ENCODE assay signal across 21 cellular contexts in the genomic region with DNA sequence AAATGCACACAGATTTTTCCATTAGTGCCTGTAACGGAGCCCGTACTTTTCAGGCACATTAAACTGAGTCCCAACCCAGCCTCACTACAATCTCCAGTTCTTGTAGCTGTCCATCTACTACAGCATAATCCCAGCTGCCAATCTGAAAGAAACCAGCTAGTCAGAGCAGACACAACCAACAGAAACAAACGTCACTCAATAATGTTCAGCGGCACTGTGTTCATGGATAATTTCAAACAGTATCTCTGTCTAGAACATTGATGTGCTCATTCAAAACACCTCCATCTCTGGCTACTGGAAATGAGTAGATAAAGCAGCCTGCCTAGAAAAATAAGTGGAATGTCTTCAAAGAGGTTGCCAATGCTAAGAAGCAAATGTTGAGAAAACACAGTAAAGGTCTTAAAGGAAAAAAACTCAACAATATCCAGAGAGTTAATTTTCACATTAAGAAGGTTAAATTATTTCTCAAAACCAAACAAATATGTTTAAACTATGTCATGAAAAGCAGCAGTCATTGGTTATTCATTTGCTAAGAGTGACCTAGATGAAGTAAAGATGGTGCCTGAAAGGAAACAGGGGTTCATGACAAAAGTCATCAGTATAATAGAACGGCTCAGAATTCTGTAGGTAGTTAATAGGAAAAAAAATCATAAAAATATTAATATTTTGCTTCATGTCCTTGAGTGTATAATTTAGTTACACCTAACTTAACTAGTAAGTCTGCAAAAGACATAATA.
"Had no signal": no experiment of that assay in that cellular context is flagged by ENCODE, and none has a peak within 500 bp of the region (broad histone marks: within the 10 kb centered on the region; RNA-seq: fewer than 3 reads in every experiment).

No MANE protein-coding gene starts in this region.

- H3K4me3 ChIP-seq: coronary artery, mucosa of descending colon, ovary, psoas muscle, stomach had no signal

- H3K27me3 ChIP-seq: ovary, stomach had no signal

- H3K9me3 Mint-ChIP-seq: activated B cell treated with CpG ODN at 0.5 μM for 24 hours; activated naive CD4-positive, alpha-beta T cell treated with anti-CD3 and anti-CD28 coated beads for 36 hours; activated naive CD8-positive, alpha-beta T cell treated with anti-CD3 and anti-CD28 coated beads, Interleukin-2, amount 50 U/mL, for 24 hours; activated T-cell treated with anti-CD3 and anti-CD28 coated beads, Interleukin-2, amount 50 U/mL, for 24 hours; activated T-helper 2 cell treated with anti-CD3 and anti-CD28 coated beads, Interferon-gamma antibody, Interleukin-2, Interleukin-4, amounts not matched to agents 10 μg/mL and 5 μg/mL and 100 μg/mL, durations not matched to agents 14 hours and 24 hours and 36 hours; central memory CD8-positive, alpha-beta T cell; naive thymus-derived CD4-positive, alpha-beta T cell; stimulated activated effector memory CD8-positive, alpha-beta T cell treated with anti-CD3 and anti-CD28 coated beads, Interleukin-12 subunit alpha, Interleukin-12 subunit beta, amount 100 ng/mL, for 72 hours; type B pancreatic cell had no signal

- H3K9me3 ChIP-seq: mucosa of descending colon, ovary, psoas muscle, stomach had no signal

- H3K4me1 ChIP-seq: psoas muscle had no signal

- H3K27me3 Mint-ChIP-seq: activated B cell treated with CpG ODN at 0.5 μM for 24 hours; activated naive CD8-positive, alpha-beta T cell treated with anti-CD3 and anti-CD28 coated beads, Interleukin-2, amount 50 U/mL, for 24 hours; activated T-cell treated with anti-CD3 and anti-CD28 coated beads, Interleukin-2, amount 50 U/mL, for 24 hours; central memory CD8-positive, alpha-beta T cell; naive thymus-derived CD4-positive, alpha-beta T cell; type B pancreatic cell had no signal

- H3K4me1 Mint-ChIP-seq: activated B cell treated with CpG ODN at 0.5 μM for 24 hours; activated naive CD8-positive, alpha-beta T cell treated with anti-CD3 and anti-CD28 coated beads, Interleukin-2, amount 50 U/mL, for 24 hours; central memory CD8-positive, alpha-beta T cell; stimulated activated effector memory CD8-positive, alpha-beta T cell treated with anti-CD3 and anti-CD28 coated beads, Interleukin-12 subunit alpha, Interleukin-12 subunit beta, amount 100 ng/mL, for 72 hours had no signal

- ATAC-seq: activated CD8-positive, alpha-beta T cell treated with anti-CD3 and anti-CD28 coated beads, Interleukin-2, amount 10 ng/mL, durations not matched to agents 7 days and 5 days; activated naive CD8-positive, alpha-beta T cell treated with anti-CD3 and anti-CD28 coated beads, Interleukin-2, amount 50 U/mL, for 24 hours; naive thymus-derived CD4-positive, alpha-beta T cell; psoas muscle; sciatic nerve; stimulated activated effector memory CD8-positive, alpha-beta T cell treated with anti-CD3 and anti-CD28 coated beads, Interleukin-12 subunit alpha, Interleukin-12 subunit beta, amount 100 ng/mL, for 72 hours had no signal

- DNase-seq: activated B cell treated with CpG ODN at 0.5 μM for 24 hours; activated CD4-positive, alpha-beta T cell treated with anti-CD3 and anti-CD28 coated beads for 48 hours; activated CD8-positive, alpha-beta T cell treated with anti-CD3 and anti-CD28 coated beads, Interleukin-2, amount 10 ng/mL, durations not matched to agents 7 days and 5 days; activated naive CD4-positive, alpha-beta T cell treated with anti-CD3 and anti-CD28 coated beads for 36 hours; activated naive CD8-positive, alpha-beta T cell treated with anti-CD3 and anti-CD28 coated beads, Interleukin-2, amount 50 U/mL, for 24 hours; activated T-cell treated with anti-CD3 and anti-CD28 coated beads, Interleukin-2, amount 50 U/mL, for 24 hours; aorta; foreskin melanocyte; mammary epithelial cell; mucosa of descending colon; naive thymus-derived CD4-positive, alpha-beta T cell; ovary; psoas muscle; stimulated activated CD4-positive, alpha-beta T cell treated with anti-CD3 and anti-CD28 coated beads, Interleukin-4, amount 100 ng/mL, for 24 hours; stomach had no signal

- H3K4me3 Mint-ChIP-seq: activated B cell treated with CpG ODN at 0.5 μM for 24 hours; activated CD8-positive, alpha-beta T cell treated with anti-CD3 and anti-CD28 coated beads, Interleukin-2, amount 10 ng/mL, durations not matched to agents 7 days and 5 days; activated naive CD4-positive, alpha-beta T cell treated with anti-CD3 and anti-CD28 coated beads for 36 hours; activated naive CD8-positive, alpha-beta T cell treated with anti-CD3 and anti-CD28 coated beads, Interleukin-2, amount 50 U/mL, for 24 hours; activated T-cell treated with anti-CD3 and anti-CD28 coated beads, Interleukin-2, amount 50 U/mL, for 24 hours; central memory CD8-positive, alpha-beta T cell; naive thymus-derived CD4-positive, alpha-beta T cell; stimulated activated effector memory CD8-positive, alpha-beta T cell treated with anti-CD3 and anti-CD28 coated beads, Interleukin-12 subunit alpha, Interleukin-12 subunit beta, amount 100 ng/mL, for 72 hours; type B pancreatic cell had no signal

- H3K36me3 ChIP-seq: ovary, stomach had no signal

- H3K27ac Mint-ChIP-seq: activated B cell treated with CpG ODN at 0.5 μM for 24 hours; activated CD8-positive, alpha-beta T cell treated with anti-CD3 and anti-CD28 coated beads, Interleukin-2, amount 10 ng/mL, durations not matched to agents 7 days and 5 days; activated naive CD4-positive, alpha-beta T cell treated with anti-CD3 and anti-CD28 coated beads for 36 hours; activated naive CD8-positive, alpha-beta T cell treated with anti-CD3 and anti-CD28 coated beads, Interleukin-2, amount 50 U/mL, for 24 hours; activated T-cell treated with anti-CD3 and anti-CD28 coated beads, Interleukin-2, amount 50 U/mL, for 24 hours; activated T-helper 2 cell treated with anti-CD3 and anti-CD28 coated beads, Interferon-gamma antibody, Interleukin-2, Interleukin-4, amounts not matched to agents 10 μg/mL and 5 μg/mL and 100 μg/mL, durations not matched to agents 14 hours and 24 hours and 36 hours; naive thymus-derived CD4-positive, alpha-beta T cell; stimulated activated effector memory CD8-positive, alpha-beta T cell treated with anti-CD3 and anti-CD28 coated beads, Interleukin-12 subunit alpha, Interleukin-12 subunit beta, amount 100 ng/mL, for 72 hours; type B pancreatic cell had no signal

- H3K27ac ChIP-seq: coronary artery, ovary, psoas muscle, stomach had no signal
